In the genomic region with DNA sequence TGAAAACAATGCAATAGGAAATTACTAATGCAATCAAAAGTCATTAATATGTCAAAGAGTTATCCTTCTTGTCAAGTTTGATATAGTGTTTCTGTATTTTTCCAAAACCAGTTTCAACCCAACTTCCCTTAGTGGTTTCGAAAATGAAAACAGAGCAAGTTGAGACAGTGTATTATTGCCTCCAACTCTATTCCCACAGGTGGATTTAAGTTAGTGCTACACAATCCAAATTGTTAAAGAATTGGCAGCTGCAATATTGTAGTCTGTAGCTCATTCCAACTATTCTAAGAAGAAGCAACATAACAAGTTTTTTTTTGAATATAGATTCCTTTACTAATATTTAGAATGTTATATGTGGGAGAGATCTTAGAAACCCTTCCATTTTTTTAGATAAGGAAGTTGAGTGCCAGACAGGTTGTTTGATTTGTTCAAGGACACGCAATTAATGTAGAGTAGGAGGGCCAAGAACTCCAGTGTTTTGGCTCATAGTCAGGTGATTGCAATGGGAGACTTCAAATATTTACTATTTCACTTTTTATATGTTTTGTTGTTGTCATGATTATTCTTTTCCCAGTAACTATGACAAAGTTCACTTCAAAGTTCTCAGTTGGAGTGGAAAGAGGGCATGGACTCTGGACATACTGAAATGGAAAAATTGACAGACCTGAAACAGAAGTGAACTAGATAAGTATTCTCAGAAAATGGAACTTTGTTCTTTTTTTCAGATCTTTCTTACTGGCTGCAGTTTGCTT, we compare ENCODE assay signal across 20 cellular contexts.
DNase-seq lines count a peak whose midpoint lies in the region; ATAC-seq and TF ChIP-seq lines count a peak whose summit lies in the region.
"Had no signal": no experiment of that assay in that cellular context is flagged by ENCODE, and none has a peak within 500 bp of the region (broad histone marks: within the 10 kb centered on the region; RNA-seq: fewer than 3 reads in every experiment).

No MANE protein-coding gene starts in this region.

- no peak for DNase-seq in Right ventricle myocardium superior
- no peak for DNase-seq in cardiac septum (ENCODE audit: low spot score)
- DNase-seq in activated naive CD8-positive, alpha-beta T cell treated with anti-CD3 and anti-CD28 coated beads, Interleukin-2, amount 50 U/mL, for 24 hours = no peak
- no peak for DNase-seq in mesenteric fat pad (ENCODE audit: low spot score)
- DNase-seq: CD8-positive, alpha-beta memory T cell; DMS79; HCEC 1CT; NCI-H1048; NCI-H1436 treated with DMSO at 0.1 percent for 48 hours; NCI-H2081 treated with DMSO at 0.1 percent for 48 hours; NCI-H510A; NCI-H774; PC-3 had no signal

- no peaks in the 10 kb centered on the region for H3K27me3 ChIP-seq in gastroesophageal sphincter
- H3K27me3 ChIP-seq: BLaER1 had no signal

- H3K27ac Mint-ChIP-seq in nephron = peak overlapping the region in 2 of 3 experiments; percentile 63 to 84
- no peak overlapping the region for H3K27ac Mint-ChIP-seq in activated naive CD8-positive, alpha-beta T cell treated with anti-CD3 and anti-CD28 coated beads, Interleukin-2, amount 50 U/mL, for 24 hours
- H3K27ac Mint-ChIP-seq: CD8-positive, alpha-beta memory T cell had no signal

- peak; percentile 75 for ATAC-seq in Right ventricle myocardium superior (ENCODE audit: poor library complexity)
- peak; percentile 42 for ATAC-seq in gastroesophageal sphincter
- ATAC-seq in GM21526 (IDR thresholded peaks at IDR 0.05; ENCODE audit: low FRiP score, unreplicated experiment) = no peak
- ATAC-seq in activated naive CD8-positive, alpha-beta T cell treated with anti-CD3 and anti-CD28 coated beads, Interleukin-2, amount 50 U/mL, for 24 hours = no peak
- no peak for ATAC-seq in HG02852 (IDR thresholded peaks at IDR 0.05; ENCODE audit: unreplicated experiment)
- ATAC-seq: K562, PC-3 had no signal

- H3K9me3 ChIP-seq in gastroesophageal sphincter = no peaks in the 10 kb centered on the region
- H3K9me3 ChIP-seq: BLaER1 had no signal

- H3K27me3 Mint-ChIP-seq in nephron (ENCODE audit: low read depth) = no peaks in the 10 kb centered on the region
- H3K27me3 Mint-ChIP-seq in activated naive CD8-positive, alpha-beta T cell treated with anti-CD3 and anti-CD28 coated beads, Interleukin-2, amount 50 U/mL, for 24 hours = no peaks in the 10 kb centered on the region

- H3K36me3 Mint-ChIP-seq in nephron (ENCODE audit: low read depth) = no peaks in the 10 kb centered on the region
- no peaks in the 10 kb centered on the region for H3K36me3 Mint-ChIP-seq in activated naive CD8-positive, alpha-beta T cell treated with anti-CD3 and anti-CD28 coated beads, Interleukin-2, amount 50 U/mL, for 24 hours (ENCODE audit: low read depth)
- H3K36me3 Mint-ChIP-seq: CD8-positive, alpha-beta memory T cell had no signal

- 29 to 35% methylated on average over 2 of the region's 2 CpGs for WGBS in gastroesophageal sphincter (ENCODE audit: low coverage in 1 of 2), 2 donors

- H3K4me1 ChIP-seq in gastroesophageal sphincter = peaks cover 5 to 38% (median 7%) of the 10 kb centered on the region in 3 donors
- H3K4me1 ChIP-seq: BLaER1 had no signal

- no peak overlapping the region for H3K4me3 ChIP-seq in gastroesophageal sphincter
- H3K4me3 ChIP-seq: BLaER1, K562 had no signal

- H3K4me3 Mint-ChIP-seq in nephron = no peak overlapping the region
- H3K4me3 Mint-ChIP-seq in activated naive CD8-positive, alpha-beta T cell treated with anti-CD3 and anti-CD28 coated beads, Interleukin-2, amount 50 U/mL, for 24 hours = no peak overlapping the region
- H3K4me3 Mint-ChIP-seq: CD8-positive, alpha-beta memory T cell had no signal

- TF ChIP-seq POLR2A in gastroesophageal sphincter (IDR thresholded peaks at IDR 0.05) = no peak

- peaks cover 2% of the 10 kb centered on the region for H3K9me3 Mint-ChIP-seq in nephron
- H3K9me3 Mint-ChIP-seq in activated naive CD8-positive, alpha-beta T cell treated with anti-CD3 and anti-CD28 coated beads, Interleukin-2, amount 50 U/mL, for 24 hours = no peaks in the 10 kb centered on the region

- intact Hi-C loops in Right ventricle myocardium superior (cut with DNase I) (no loop called here), cardiac septum (cut with DNase I) (no loop called here)

- TF ChIP-seq CTCF in gastroesophageal sphincter (IDR thresholded peaks at IDR 0.05) (no peak), nephron (IDR thresholded peaks at IDR 0.05; ENCODE audit: unreplicated experiment in 3 of 3) (no peak)

- H3K27ac ChIP-seq in gastroesophageal sphincter = peak overlapping the region; percentile 40 to 67 (median 54)
- H3K27ac ChIP-seq: BLaER1, RWPE1 had no signal

- peaks cover 25% of the 10 kb centered on the region for H3K4me1 Mint-ChIP-seq in nephron
- no peaks in the 10 kb centered on the region for H3K4me1 Mint-ChIP-seq in activated naive CD8-positive, alpha-beta T cell treated with anti-CD3 and anti-CD28 coated beads, Interleukin-2, amount 50 U/mL, for 24 hours
- H3K4me1 Mint-ChIP-seq: CD8-positive, alpha-beta memory T cell had no signal

- H3K36me3 ChIP-seq in gastroesophageal sphincter = no peaks in the 10 kb centered on the region
- H3K36me3 ChIP-seq: BLaER1 had no signal

- no peak for TF ChIP-seq EP300 in gastroesophageal sphincter (IDR thresholded peaks at IDR 0.05)

Comparison
In these comparisons a context has a peak if more than half of its experiments do, and no peak if none do; other contexts are left out.
1. ATAC-seq: peak in Right ventricle myocardium superior (single experiment) and gastroesophageal sphincter (single experiment); none in GM21526 (single experiment), activated naive CD8-positive, alpha-beta T cell treated with anti-CD3 and anti-CD28 coated beads, Interleukin-2, amount 50 U/mL, for 24 hours (single experiment) and HG02852 (single experiment).